ENCODE assay signal across 22 cellular contexts in genomic region chr10:73537288-73537687, GRCh38. TPM values are rescaled to one million over a fixed set of nuclear protein-coding genes. Genes with fewer than 3 reads are reported as not detected.
DNase-seq lines count a peak whose midpoint lies in the region; ATAC-seq and TF ChIP-seq lines count a peak whose summit lies in the region.
"Had no signal": no experiment of that assay in that cellular context is flagged by ENCODE, and none has a peak within 500 bp of the region (broad histone marks: within the 10 kb centered on the region; RNA-seq: fewer than 3 reads in every experiment).

No MANE protein-coding gene starts in this region.

- no peak for TF ChIP-seq CTCF in 22Rv1 (IDR thresholded peaks at IDR 0.05)
- no peak for TF ChIP-seq CTCF in VCaP (conservative IDR thresholded peaks at IDR 0.05)
- TF ChIP-seq CTCF in fibroblast of villous mesenchyme (IDR thresholded peaks at IDR 0.05; ENCODE audit: insufficient read depth, low read depth, low read length): no peak
- no peak for TF ChIP-seq CTCF in foreskin keratinocyte (conservative IDR thresholded peaks at IDR 0.05)

- H3K27me3 ChIP-seq in foreskin keratinocyte: no peaks in the 10 kb centered on the region
- H3K27me3 ChIP-seq: breast epithelium, spleen had no signal

- H3K4me1 ChIP-seq in foreskin keratinocyte: no peaks in the 10 kb centered on the region
- H3K4me1 ChIP-seq: breast epithelium had no signal

- H3K27ac ChIP-seq in 22Rv1 (peak overlapping the region; percentile 58), VCaP (peak overlapping the region; percentile 22; the same call in 1 of the 2 replicates), foreskin keratinocyte (no peak overlapping the region)
- H3K27ac ChIP-seq: breast epithelium, spleen had no signal

- in situ Hi-C loops in G401 (cut with HindIII; ENCODE audit: low sequenced_read_pairs): no loop called here

- H3K4me3 ChIP-seq in fibroblast of villous mesenchyme (ENCODE audit: low read depth, low read length): no peak overlapping the region
- H3K4me3 ChIP-seq: breast epithelium, spleen had no signal

- DNase-seq in CMK (ENCODE audit: low read depth) (peak; percentile 45), fibroblast of villous mesenchyme (ENCODE audit: low read depth) (peak; percentile 13), G401 (ENCODE audit: low spot score) (no peak), foreskin keratinocyte (no peak)
- DNase-seq: activated CD4-positive, alpha-beta T cell treated with anti-CD3 and anti-CD28 coated beads for 48 hours; activated effector memory CD4-positive, alpha-beta T cell treated with anti-CD3 and anti-CD28 coated beads, Interleukin-2, amount 50 U/mL, for 16 hours; effector memory CD4-positive, alpha-beta T cell; hippocampal formation; left ventricle myocardium superior; NCI-H1436 treated with DMSO at 0.1 percent for 48 hours; NCI-H510A treated with DMSO at 0.1 percent for 48 hours; retina; SHP77 treated with DMSO at 0.1 percent for 48 hours; spleen; stimulated activated CD4-positive, alpha-beta T cell treated with anti-CD3 and anti-CD28 coated beads, Interleukin-2, amount 100 ng/mL, for 48 hours; SW 1271 had no signal

- no peak for ATAC-seq in foreskin keratinocyte
- no peak for ATAC-seq in GM21515 (IDR thresholded peaks at IDR 0.05; ENCODE audit: unreplicated experiment)
- ATAC-seq: esophagus mucosa; left ventricle myocardium superior; stimulated activated memory B cell treated with anti-CD40 and anti-IgM and Interleukin-4, amounts not matched to agents 10 μg/mL and 1 μg/mL and 100 μg/mL, for 72 hours had no signal

RNA-seq across cellular contexts. Expression of gene PPP3CB, which starts 41.5 kb away (rescaled TPM):
- total RNA-seq in fibroblast of villous mesenchyme (23.2 and 27.2 TPM in 2 replicates), foreskin keratinocyte (33.7 and 35.5 TPM in 2 replicates)
- total RNA-seq in G401 (2014; rRNA removed; shearing (Covaris generic)): 6.6 and 7.8 TPM in 2 replicates
- 21.1 and 24.0 TPM in 2 replicates for polyA plus RNA-seq in foreskin keratinocyte

RNA-seq across cellular contexts. Expression of gene USP54, which starts 53.9 kb away (rescaled TPM):
- total RNA-seq in fibroblast of villous mesenchyme (13.5 and 14.2 TPM in 2 replicates), foreskin keratinocyte (10.7 and 11.5 TPM in 2 replicates)
- total RNA-seq in G401 (2014; rRNA removed; shearing (Covaris generic)): 13.0 and 23.2 TPM in 2 replicates
- polyA plus RNA-seq in foreskin keratinocyte: 2.5 and 2.7 TPM in 2 replicates

Comparison
In these comparisons a context has a peak if more than half of its experiments do, and no peak if none do; other contexts are left out.
1. DNase-seq: peak in CMK (single experiment) and fibroblast of villous mesenchyme (single experiment); none in G401 (single experiment) and foreskin keratinocyte (0 of 2).